ENCODE assay signal across 8 cellular contexts in the genomic region with DNA sequence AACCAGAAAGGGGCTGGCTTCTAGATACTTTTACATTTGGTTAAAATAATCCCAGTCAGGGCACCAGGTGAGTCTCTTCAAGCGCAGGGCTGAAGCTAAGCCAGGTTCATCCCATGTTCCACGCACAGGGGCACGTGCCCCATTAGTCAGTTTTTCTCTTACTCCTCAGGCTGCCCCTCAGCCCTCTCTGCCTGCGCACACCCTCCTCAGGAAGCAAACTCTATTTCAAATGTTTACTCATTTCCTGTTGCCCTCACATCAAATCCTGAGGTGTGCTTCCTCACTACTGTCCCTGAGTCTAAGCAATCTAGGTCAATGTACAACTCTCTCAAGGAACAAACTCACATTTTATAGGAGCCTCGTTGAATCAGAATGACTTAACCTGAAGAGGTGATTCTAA.
DNase-seq lines count a peak whose midpoint lies in the region; ATAC-seq lines count a peak whose summit lies in the region.

No MANE protein-coding gene starts in this region.

- ATAC-seq in HG02852 (IDR thresholded peaks at IDR 0.05; ENCODE audit: unreplicated experiment) = no peak
- ATAC-seq in GM19324 (IDR thresholded peaks at IDR 0.05; ENCODE audit: low FRiP score, unreplicated experiment) = no peak

- in situ Hi-C loops in KBM-7 (cut with MboI; ENCODE audit: low pct_unique_long_range_greater_than_20kb, low sequenced_read_pairs) = no loop called here

- DNase-seq in HCEC 1CT (peak; percentile 34), KBM-7 (no peak), hippocampal formation (lab: John Stamatoyannopoulos, UW) (no peak)
- peak; percentile 64 to 74 for DNase-seq in activated CD4-positive, alpha-beta T cell treated with anti-CD3 and anti-CD28 coated beads for 4 hours
- DNase-seq in central memory CD4-positive, alpha-beta T cell = peak; percentile 74
- DNase-seq in stimulated activated CD4-positive, alpha-beta T cell treated with anti-CD3 and anti-CD28 coated beads, Interleukin-4, amount 100 ng/mL, for 1 hour = peak; percentile 49

Comparison
In these comparisons a context has a peak if more than half of its experiments do, and no peak if none do; other contexts are left out.
1. DNase-seq: peak in HCEC 1CT (single experiment), activated CD4-positive, alpha-beta T cell treated with anti-CD3 and anti-CD28 coated beads for 4 hours (2 of 2), central memory CD4-positive, alpha-beta T cell (single experiment) and stimulated activated CD4-positive, alpha-beta T cell treated with anti-CD3 and anti-CD28 coated beads, Interleukin-4, amount 100 ng/mL, for 1 hour (single experiment); none in KBM-7 (single experiment) and hippocampal formation (0 of 2).